In the genomic region with DNA sequence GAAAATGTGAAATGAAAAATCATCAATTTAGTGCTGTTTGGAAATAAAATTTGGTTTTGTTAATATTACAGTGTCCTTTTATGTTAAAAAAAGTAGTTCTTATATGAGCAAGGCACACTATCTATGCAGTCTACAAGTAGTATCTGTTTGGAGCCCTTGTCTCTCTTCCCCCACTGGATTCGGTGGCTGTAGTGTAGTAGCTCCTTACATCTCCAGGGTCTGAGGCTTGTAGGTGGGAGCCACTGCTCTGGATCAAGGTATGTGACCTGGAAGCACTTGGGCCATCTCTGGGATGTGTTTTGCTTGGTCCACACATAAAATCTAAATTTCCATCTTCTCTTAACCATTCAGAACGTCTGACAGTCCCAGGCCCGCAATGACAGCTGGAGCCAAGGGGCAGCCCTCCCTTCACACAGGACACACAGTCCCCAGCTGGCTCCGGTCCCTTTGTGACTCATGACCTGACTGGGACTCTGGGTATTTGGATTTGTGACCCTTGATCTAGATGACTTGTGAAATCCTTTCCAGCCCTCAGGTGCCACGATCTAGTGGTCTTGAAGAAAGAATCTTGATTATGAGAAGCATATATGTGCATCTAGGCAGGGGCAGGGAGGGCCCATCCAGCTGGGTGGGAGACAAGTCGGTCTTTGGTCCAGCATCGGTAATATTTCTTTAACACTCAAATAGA, we compare ENCODE assay signal across 1 cellular context.
A peak's percentile ranks its signal among the peaks of the same experiment; 100 is the strongest.
TF ChIP-seq lines count a peak whose summit lies in the region.

No MANE protein-coding gene starts in this region.

TF ChIP-seq in HepG2, 621 proteins besides CTCF, POLR2A, EP300 and RAD21 (continued from another document and continues in another):
- TF ChIP-seq, protein P1, sequence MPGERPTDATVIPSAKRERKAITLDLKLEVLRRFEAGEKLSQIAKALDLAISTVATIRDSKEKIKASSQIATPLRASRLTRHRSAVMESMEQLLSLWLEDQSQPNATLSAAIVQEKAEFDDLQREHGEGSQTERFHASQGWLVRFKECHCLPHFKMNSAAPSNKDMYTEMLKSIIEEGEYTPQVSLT (CRISPR knock-in tag; IDR thresholded peaks at IDR 0.05; ENCODE audit: borderline replicate concordance, low read depth) = no peak
- TF ChIP-seq KMT2B (CRISPR knock-in tag; IDR thresholded peaks at IDR 0.05) (0 out of 2 replicates have a peak, but pooled peaks have one; percentile 25), ZFAT (CRISPR knock-in tag; conservative IDR thresholded peaks at IDR 0.05) (no peak), NFE2L2 (IDR thresholded peaks at IDR 0.05; ENCODE audit: low read length) (no peak), ZNF501 (CRISPR knock-in tag; IDR thresholded peaks at IDR 0.05) (peak; percentile 59; the same call in 1 of the 2 replicates), SP1 (IDR thresholded peaks at IDR 0.05) (no peak), SP1 (CRISPR knock-in tag; IDR thresholded peaks at IDR 0.05) (no peak), NFRKB (IDR thresholded peaks at IDR 0.05) (no peak), TP53 (CRISPR knock-in tag; conservative IDR thresholded peaks at IDR 0.05) (no peak), ZNF576 (CRISPR knock-in tag; IDR thresholded peaks at IDR 0.05) (no peak), IRF9 (CRISPR knock-in tag; IDR thresholded peaks at IDR 0.05; ENCODE audit: borderline replicate concordance) (no peak), HMG20B (CRISPR knock-in tag; conservative IDR thresholded peaks at IDR 0.05) (no peak), ZBTB3 (CRISPR knock-in tag; IDR thresholded peaks at IDR 0.05; ENCODE audit: borderline replicate concordance, low read depth) (no peak), KDM6A (CRISPR knock-in tag; IDR thresholded peaks at IDR 0.05; ENCODE audit: low read depth) (no peak), ZNF33A (CRISPR knock-in tag; IDR thresholded peaks at IDR 0.05; ENCODE audit: borderline replicate concordance) (no peak), ZNF180 (CRISPR knock-in tag; IDR thresholded peaks at IDR 0.05; ENCODE audit: borderline replicate concordance, low read depth) (no peak), XRCC5 (optimal IDR thresholded peaks at IDR 0.05; ENCODE audit: low read length) (peak; percentile 67), MEIS2 (CRISPR knock-in tag; IDR thresholded peaks at IDR 0.05) (peak; percentile 55; the same call in 1 of the 2 replicates), GTF3A (CRISPR knock-in tag; conservative IDR thresholded peaks at IDR 0.05) (no peak), ZNF24 (IDR thresholded peaks at IDR 0.05) (no peak), ZNF446 (CRISPR knock-in tag; IDR thresholded peaks at IDR 0.05) (no peak), TAF1 (CRISPR knock-in tag; IDR thresholded peaks at IDR 0.05) (0 out of 2 replicates have a peak, but pooled peaks have one; percentile 19), ZUFSP (CRISPR knock-in tag; IDR thresholded peaks at IDR 0.05; ENCODE audit: borderline replicate concordance) (no peak), KLF13 (CRISPR knock-in tag; IDR thresholded peaks at IDR 0.05) (no peak), GLMP (CRISPR knock-in tag; IDR thresholded peaks at IDR 0.05; ENCODE audit: borderline replicate concordance) (no peak), ZNF143 (CRISPR knock-in tag; IDR thresholded peaks at IDR 0.05) (peak; percentile 64), GABPA (IDR thresholded peaks at IDR 0.05; ENCODE audit: low read depth, low read length) (no peak), GABPA (CRISPR knock-in tag; IDR thresholded peaks at IDR 0.05; ENCODE audit: low read depth) (no peak), ZNF740 (CRISPR knock-in tag; IDR thresholded peaks at IDR 0.05) (no peak), ZNF572 (CRISPR knock-in tag; IDR thresholded peaks at IDR 0.05) (no peak), CERS6 (CRISPR knock-in tag; IDR thresholded peaks at IDR 0.05) (no peak), MBD4 (IDR thresholded peaks at IDR 0.05; ENCODE audit: borderline replicate concordance, low read length) (no peak), FOXP1 (IDR thresholded peaks at IDR 0.05) (no peak), FOXP1 (CRISPR knock-in tag; IDR thresholded peaks at IDR 0.05) (0 out of 2 replicates have a peak, but pooled peaks have one; percentile 23), SETDB1 (CRISPR knock-in tag; IDR thresholded peaks at IDR 0.05; ENCODE audit: borderline replicate concordance) (no peak), KLF11 (CRISPR knock-in tag; IDR thresholded peaks at IDR 0.05) (no peak), TCF7L2 (IDR thresholded peaks at IDR 0.05; ENCODE audit: low read depth, low read length) (no peak), ZNF430 (CRISPR knock-in tag; IDR thresholded peaks at IDR 0.05) (no peak), PRPF4 (IDR thresholded peaks at IDR 0.05; ENCODE audit: low read depth, low read length, poor library complexity, severe bottlenecking) (no peak), ZNF343 (CRISPR knock-in tag; IDR thresholded peaks at IDR 0.05) (no peak), MEIS1 (CRISPR knock-in tag; IDR thresholded peaks at IDR 0.05; ENCODE audit: borderline replicate concordance) (no peak), STAG1 (CRISPR knock-in tag; IDR thresholded peaks at IDR 0.05) (no peak), ZNF253 (CRISPR knock-in tag; IDR thresholded peaks at IDR 0.05; ENCODE audit: borderline replicate concordance) (no peak)
- TF ChIP-seq, protein P2, sequence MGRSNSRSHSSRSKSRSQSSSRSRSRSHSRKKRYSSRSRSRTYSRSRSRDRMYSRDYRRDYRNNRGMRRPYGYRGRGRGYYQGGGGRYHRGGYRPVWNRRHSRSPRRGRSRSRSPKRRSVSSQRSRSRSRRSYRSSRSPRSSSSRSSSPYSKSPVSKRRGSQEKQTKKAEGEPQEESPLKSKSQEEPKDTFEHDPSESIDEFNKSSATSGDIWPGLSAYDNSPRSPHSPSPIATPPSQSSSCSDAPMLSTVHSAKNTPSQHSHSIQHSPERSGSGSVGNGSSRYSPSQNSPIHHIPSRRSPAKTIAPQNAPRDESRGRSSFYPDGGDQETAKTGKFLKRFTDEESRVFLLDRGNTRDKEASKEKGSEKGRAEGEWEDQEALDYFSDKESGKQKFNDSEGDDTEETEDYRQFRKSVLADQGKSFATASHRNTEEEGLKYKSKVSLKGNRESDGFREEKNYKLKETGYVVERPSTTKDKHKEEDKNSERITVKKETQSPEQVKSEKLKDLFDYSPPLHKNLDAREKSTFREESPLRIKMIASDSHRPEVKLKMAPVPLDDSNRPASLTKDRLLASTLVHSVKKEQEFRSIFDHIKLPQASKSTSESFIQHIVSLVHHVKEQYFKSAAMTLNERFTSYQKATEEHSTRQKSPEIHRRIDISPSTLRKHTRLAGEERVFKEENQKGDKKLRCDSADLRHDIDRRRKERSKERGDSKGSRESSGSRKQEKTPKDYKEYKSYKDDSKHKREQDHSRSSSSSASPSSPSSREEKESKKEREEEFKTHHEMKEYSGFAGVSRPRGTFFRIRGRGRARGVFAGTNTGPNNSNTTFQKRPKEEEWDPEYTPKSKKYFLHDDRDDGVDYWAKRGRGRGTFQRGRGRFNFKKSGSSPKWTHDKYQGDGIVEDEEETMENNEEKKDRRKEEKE (IDR thresholded peaks at IDR 0.05) = no peak
- TF ChIP-seq, protein P3, sequence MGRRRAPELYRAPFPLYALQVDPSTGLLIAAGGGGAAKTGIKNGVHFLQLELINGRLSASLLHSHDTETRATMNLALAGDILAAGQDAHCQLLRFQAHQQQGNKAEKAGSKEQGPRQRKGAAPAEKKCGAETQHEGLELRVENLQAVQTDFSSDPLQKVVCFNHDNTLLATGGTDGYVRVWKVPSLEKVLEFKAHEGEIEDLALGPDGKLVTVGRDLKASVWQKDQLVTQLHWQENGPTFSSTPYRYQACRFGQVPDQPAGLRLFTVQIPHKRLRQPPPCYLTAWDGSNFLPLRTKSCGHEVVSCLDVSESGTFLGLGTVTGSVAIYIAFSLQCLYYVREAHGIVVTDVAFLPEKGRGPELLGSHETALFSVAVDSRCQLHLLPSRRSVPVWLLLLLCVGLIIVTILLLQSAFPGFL (CRISPR knock-in tag; IDR thresholded peaks at IDR 0.05) = no peak
- TF ChIP-seq, protein P4, sequence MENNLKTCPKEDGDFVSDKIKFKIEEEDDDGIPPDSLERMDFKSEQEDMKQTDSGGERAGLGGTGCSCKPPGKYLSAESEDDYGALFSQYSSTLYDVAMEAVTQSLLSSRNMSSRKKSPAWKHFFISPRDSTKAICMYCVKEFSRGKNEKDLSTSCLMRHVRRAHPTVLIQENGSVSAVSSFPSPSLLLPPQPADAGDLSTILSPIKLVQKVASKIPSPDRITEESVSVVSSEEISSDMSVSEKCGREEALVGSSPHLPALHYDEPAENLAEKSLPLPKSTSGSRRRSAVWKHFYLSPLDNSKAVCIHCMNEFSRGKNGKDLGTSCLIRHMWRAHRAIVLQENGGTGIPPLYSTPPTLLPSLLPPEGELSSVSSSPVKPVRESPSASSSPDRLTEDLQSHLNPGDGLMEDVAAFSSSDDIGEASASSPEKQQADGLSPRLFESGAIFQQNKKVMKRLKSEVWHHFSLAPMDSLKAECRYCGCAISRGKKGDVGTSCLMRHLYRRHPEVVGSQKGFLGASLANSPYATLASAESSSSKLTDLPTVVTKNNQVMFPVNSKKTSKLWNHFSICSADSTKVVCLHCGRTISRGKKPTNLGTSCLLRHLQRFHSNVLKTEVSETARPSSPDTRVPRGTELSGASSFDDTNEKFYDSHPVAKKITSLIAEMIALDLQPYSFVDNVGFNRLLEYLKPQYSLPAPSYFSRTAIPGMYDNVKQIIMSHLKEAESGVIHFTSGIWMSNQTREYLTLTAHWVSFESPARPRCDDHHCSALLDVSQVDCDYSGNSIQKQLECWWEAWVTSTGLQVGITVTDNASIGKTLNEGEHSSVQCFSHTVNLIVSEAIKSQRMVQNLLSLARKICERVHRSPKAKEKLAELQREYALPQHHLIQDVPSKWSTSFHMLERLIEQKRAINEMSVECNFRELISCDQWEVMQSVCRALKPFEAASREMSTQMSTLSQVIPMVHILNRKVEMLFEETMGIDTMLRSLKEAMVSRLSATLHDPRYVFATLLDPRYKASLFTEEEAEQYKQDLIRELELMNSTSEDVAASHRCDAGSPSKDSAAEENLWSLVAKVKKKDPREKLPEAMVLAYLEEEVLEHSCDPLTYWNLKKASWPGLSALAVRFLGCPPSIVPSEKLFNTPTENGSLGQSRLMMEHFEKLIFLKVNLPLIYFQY (CRISPR knock-in tag; IDR thresholded peaks at IDR 0.05; ENCODE audit: borderline replicate concordance) = 0 out of 2 replicates have a peak, but pooled peaks have one; percentile 47
- TF ChIP-seq, protein P5, sequence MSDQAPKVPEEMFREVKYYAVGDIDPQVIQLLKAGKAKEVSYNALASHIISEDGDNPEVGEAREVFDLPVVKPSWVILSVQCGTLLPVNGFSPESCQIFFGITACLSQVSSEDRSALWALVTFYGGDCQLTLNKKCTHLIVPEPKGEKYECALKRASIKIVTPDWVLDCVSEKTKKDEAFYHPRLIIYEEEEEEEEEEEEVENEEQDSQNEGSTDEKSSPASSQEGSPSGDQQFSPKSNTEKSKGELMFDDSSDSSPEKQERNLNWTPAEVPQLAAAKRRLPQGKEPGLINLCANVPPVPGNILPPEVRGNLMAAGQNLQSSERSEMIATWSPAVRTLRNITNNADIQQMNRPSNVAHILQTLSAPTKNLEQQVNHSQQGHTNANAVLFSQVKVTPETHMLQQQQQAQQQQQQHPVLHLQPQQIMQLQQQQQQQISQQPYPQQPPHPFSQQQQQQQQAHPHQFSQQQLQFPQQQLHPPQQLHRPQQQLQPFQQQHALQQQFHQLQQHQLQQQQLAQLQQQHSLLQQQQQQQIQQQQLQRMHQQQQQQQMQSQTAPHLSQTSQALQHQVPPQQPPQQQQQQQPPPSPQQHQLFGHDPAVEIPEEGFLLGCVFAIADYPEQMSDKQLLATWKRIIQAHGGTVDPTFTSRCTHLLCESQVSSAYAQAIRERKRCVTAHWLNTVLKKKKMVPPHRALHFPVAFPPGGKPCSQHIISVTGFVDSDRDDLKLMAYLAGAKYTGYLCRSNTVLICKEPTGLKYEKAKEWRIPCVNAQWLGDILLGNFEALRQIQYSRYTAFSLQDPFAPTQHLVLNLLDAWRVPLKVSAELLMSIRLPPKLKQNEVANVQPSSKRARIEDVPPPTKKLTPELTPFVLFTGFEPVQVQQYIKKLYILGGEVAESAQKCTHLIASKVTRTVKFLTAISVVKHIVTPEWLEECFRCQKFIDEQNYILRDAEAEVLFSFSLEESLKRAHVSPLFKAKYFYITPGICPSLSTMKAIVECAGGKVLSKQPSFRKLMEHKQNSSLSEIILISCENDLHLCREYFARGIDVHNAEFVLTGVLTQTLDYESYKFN (CRISPR knock-in tag; conservative IDR thresholded peaks at IDR 0.05) = peak; percentile 80
